In genomic region chr7:120856621-120857352, GRCh38 we compare ENCODE assay signal across 8 cellular contexts. TPM values are rescaled to one million over a fixed set of nuclear protein-coding genes. Genes with fewer than 3 reads are reported as not detected.
DNase-seq lines count a peak whose midpoint lies in the region; ATAC-seq and TF ChIP-seq lines count a peak whose summit lies in the region.

No MANE protein-coding gene starts in this region.

- no peaks in the 10 kb centered on the region for H3K9me3 ChIP-seq in CD8-positive, alpha-beta memory T cell (ENCODE audit: low read length)
- H3K9me3 ChIP-seq in adrenal gland (replicated peaks in 1 of 3), result no peaks in the 10 kb centered on the region
- H3K9me3 ChIP-seq in hepatocyte (ENCODE audit: low read depth), result no peaks in the 10 kb centered on the region

- no peaks in the 10 kb centered on the region for H3K36me3 ChIP-seq in CD8-positive, alpha-beta memory T cell (ENCODE audit: insufficient read depth, low read length)
- no peaks in the 10 kb centered on the region for H3K36me3 ChIP-seq in adrenal gland (replicated peaks in 1 of 2)
- no peaks in the 10 kb centered on the region for H3K36me3 ChIP-seq in hepatocyte (replicated peaks; ENCODE audit: insufficient read depth, low read depth)
- H3K36me3 ChIP-seq in rectal smooth muscle tissue (ENCODE audit: control insufficient read depth, insufficient read depth, low read length), result no peaks in the 10 kb centered on the region

- peak overlapping the region; percentile 92 for H3K4me2 ChIP-seq in hepatocyte

- H3K27me3 Mint-ChIP-seq in CD8-positive, alpha-beta memory T cell, result peaks cover 40 to 75% of the 10 kb centered on the region in 2 donors

- no peaks in the 10 kb centered on the region for H3K4me1 ChIP-seq in CD8-positive, alpha-beta memory T cell (ENCODE audit: insufficient read depth, low read length)
- H3K4me1 ChIP-seq in adrenal gland (replicated peaks in 1 of 2) (peaks cover 0 to 9% of the 10 kb centered on the region in 2 donors), hepatocyte (ENCODE audit: insufficient read depth) (no peaks in the 10 kb centered on the region), rectal smooth muscle tissue (ENCODE audit: control insufficient read depth, insufficient read depth, low read length) (no peaks in the 10 kb centered on the region)

- no peak for DNase-seq in CD8-positive, alpha-beta memory T cell
- DNase-seq in NCI-H82 (lab: John Stamatoyannopoulos, UW) (peak; percentile 65), adrenal gland (peak; percentile 30 to 60 (median 34)), hepatocyte (ENCODE audit: low spot score) (peak; percentile 63), mesenteric fat pad (ENCODE audit: low spot score) (no peak)

- TF ChIP-seq CTCF in adrenal gland (IDR thresholded peaks at IDR 0.05) (no peak), hepatocyte (IDR thresholded peaks at IDR 0.05; ENCODE audit: poor library complexity) (no peak)

- no peaks in the 10 kb centered on the region for H4K20me1 ChIP-seq in hepatocyte (ENCODE audit: insufficient read depth, poor library complexity, severe bottlenecking)

- H3K79me2 ChIP-seq in hepatocyte, result peaks cover 3% of the 10 kb centered on the region

- no peak overlapping the region for H3K9ac ChIP-seq in rectal smooth muscle tissue (ENCODE audit: low read length)

- H3K27ac Mint-ChIP-seq in CD8-positive, alpha-beta memory T cell, result no peak overlapping the region

- POLR2A ChIA-PET in CD8-positive, alpha-beta memory T cell (lab: Charles Lee), result no interaction called here

- H3K9me2 ChIP-seq in hepatocyte (replicated peaks; ENCODE audit: insufficient read depth), result no peaks in the 10 kb centered on the region

- peaks cover 12 to 18% (median 13%) of the 10 kb centered on the region in 3 donors for H3K4me1 Mint-ChIP-seq in CD8-positive, alpha-beta memory T cell

- peak overlapping the region; percentile 45 for H3K4me3 ChIP-seq in CD8-positive, alpha-beta memory T cell (ENCODE audit: low read length)
- H3K4me3 ChIP-seq in adrenal gland (peak overlapping the region in 3 of 4 donors; percentile 13 to 79 (median 75)), hepatocyte (peak overlapping the region; percentile 81), rectal smooth muscle tissue (ENCODE audit: low read length) (peak overlapping the region; percentile 58)

- CTCF ChIA-PET in CD8-positive, alpha-beta memory T cell (lab: Charles Lee), result no interaction called here

- peak overlapping the region; percentile 72 to 89 (median 81) for H3K4me3 Mint-ChIP-seq in CD8-positive, alpha-beta memory T cell

- no peaks in the 10 kb centered on the region for H3K36me3 Mint-ChIP-seq in CD8-positive, alpha-beta memory T cell

- no peak for TF ChIP-seq POLR2A in adrenal gland (IDR thresholded peaks at IDR 0.05)

- H3K27me3 ChIP-seq in CD8-positive, alpha-beta memory T cell (ENCODE audit: insufficient read depth, low read length, poor library complexity, severe bottlenecking), result peaks cover 26% of the 10 kb centered on the region
- H3K27me3 ChIP-seq in adrenal gland (no peaks in the 10 kb centered on the region), hepatocyte (no peaks in the 10 kb centered on the region), rectal smooth muscle tissue (ENCODE audit: control insufficient read depth, insufficient read depth, low read length) (no peaks in the 10 kb centered on the region)

- intact Hi-C loops in adrenal gland (cut with DNase I), result loop anchor here in 1 of 2 donors (5.0 kb wide), 1 partner anchor 49 kb away; no protein-coding TSS in a partner anchor

- ATAC-seq in GM19035 (IDR thresholded peaks at IDR 0.05; ENCODE audit: unreplicated experiment) (peak; percentile 75), HG03103 (IDR thresholded peaks at IDR 0.05; ENCODE audit: low read depth, unreplicated experiment) (peak; percentile 46)

- peak overlapping the region; percentile 70 for H2AFZ ChIP-seq in hepatocyte

- 3 to 8% (median 4%) methylated on average over 28 to 39 of the region's 39 CpGs for WGBS in adrenal gland, 4 donors
- 4% methylated on average over 35 of the region's 39 CpGs for WGBS in hepatocyte (ENCODE audit: low lambda C conversion rate, missing lambda C conversion rate)

- H3K27ac ChIP-seq in CD8-positive, alpha-beta memory T cell (ENCODE audit: low read depth, low read length), result no peak overlapping the region
- H3K27ac ChIP-seq in adrenal gland, result peak overlapping the region in 3 of 5 donors; percentile 73 to 92 (median 76)
- H3K27ac ChIP-seq in hepatocyte, result peak overlapping the region; percentile 92
- peak overlapping the region; percentile 9 for H3K27ac ChIP-seq in rectal smooth muscle tissue (ENCODE audit: low read depth, low read length)

- H3K9me3 Mint-ChIP-seq in CD8-positive, alpha-beta memory T cell, result peaks cover 0 to 1% (median 0%) of the 10 kb centered on the region in 5 donors

RNA-seq across cellular contexts. Expression of gene TSPAN12, which starts 1.2 kb away (rescaled TPM):
- total RNA-seq in CD8-positive, alpha-beta memory T cell, result not detected
- not detected for polyA plus RNA-seq in CD8-positive, alpha-beta memory T cell
- total RNA-seq in adrenal gland (100 to 1,000 TPM in 4 of 8 donors, 10 to 100 TPM in 4; 22.5 to 166 (median 98.3) TPM), hepatocyte (26.0 and 33.8 TPM in 2 replicates), mesenteric fat pad (7.2 TPM)
- polyA plus RNA-seq in adrenal gland (10 to 100 TPM in 2 of 3 donors, 1 to 10 TPM in 1; 9.4 to 79.4 (median 34.8) TPM), hepatocyte (16.8 and 20.8 TPM in 2 replicates)

Comparison
In these comparisons a context has a peak if more than half of its experiments do, and no peak if none do; other contexts are left out.
1. DNase-seq: peak in NCI-H82 (single experiment), adrenal gland (7 of 7) and hepatocyte (single experiment); none in CD8-positive, alpha-beta memory T cell (0 of 5) and mesenteric fat pad (single experiment).
2. Peak in every context shown above with its lines, with median percentiles within 50 percentile points of each other: H3K4me3 ChIP-seq.